Comparison of ENCODE assay signal across 8 cellular contexts in the genomic region with DNA sequence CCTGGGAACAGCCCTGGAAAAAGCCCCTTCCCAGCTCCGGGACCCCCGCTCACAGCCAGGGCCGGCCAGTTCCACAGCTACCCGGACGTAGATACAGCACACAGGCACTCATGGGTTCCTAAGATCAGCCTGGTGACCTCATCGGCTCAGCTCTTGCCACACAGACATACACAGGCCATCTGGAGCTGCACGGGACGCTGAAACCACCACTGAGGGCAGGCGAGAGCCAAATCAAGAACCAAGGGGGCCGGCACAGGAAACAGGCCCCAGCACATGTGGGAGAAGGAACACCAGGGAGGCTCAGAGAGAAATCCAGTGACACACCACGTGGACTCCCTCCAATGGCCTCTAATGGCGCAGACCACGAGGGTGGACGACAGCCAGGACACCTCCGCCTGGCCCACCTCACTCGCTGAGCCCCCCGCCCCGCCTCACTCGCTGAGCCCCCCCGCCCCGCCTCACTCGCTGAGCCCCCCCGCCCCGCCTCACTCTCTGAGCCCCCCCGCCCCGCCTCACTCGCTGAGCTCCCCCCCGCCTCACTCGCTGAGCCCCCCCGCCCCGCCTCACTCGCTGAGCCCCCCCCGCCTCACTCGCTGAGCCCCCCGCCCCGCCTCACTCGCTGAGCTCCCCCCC.
DNase-seq lines count a peak whose midpoint lies in the region; ATAC-seq lines count a peak whose summit lies in the region.

No MANE protein-coding gene starts in this region.

- no peak overlapping the region for H3K4me3 ChIP-seq in CD8-positive, alpha-beta memory T cell (ENCODE audit: low read length)

- H3K36me3 ChIP-seq in CD8-positive, alpha-beta memory T cell (ENCODE audit: insufficient read depth, low read length) = peaks cover 26% of the 10 kb centered on the region

- DNase-seq in CD8-positive, alpha-beta memory T cell = peak in 1 of 5 donors; percentile 37
- DNase-seq in left cardiac atrium = peak; percentile 70
- peak in 2 of 49 donors; percentile 23 to 44 for DNase-seq in substantia nigra (lab: John Stamatoyannopoulos, UW)

- intact Hi-C loops in left cardiac atrium (cut with DNase I) = no loop called here

- peak; percentile 75 for ATAC-seq in HG03103 (IDR thresholded peaks at IDR 0.05; ENCODE audit: low read depth, unreplicated experiment)
- ATAC-seq in left cardiac atrium = peak; percentile 75 to 76
- ATAC-seq in activated CD4-positive, CD25-positive, alpha-beta regulatory T cell treated with anti-CD3 and anti-CD28 coated beads, Interleukin-2, amount 50 U/mL, for 24 hours = no peak
- ATAC-seq in GM19395 (IDR thresholded peaks at IDR 0.05; ENCODE audit: unreplicated experiment) = no peak
- no peak for ATAC-seq in HG02938 (IDR thresholded peaks at IDR 0.05; ENCODE audit: unreplicated experiment)

- H3K27me3 Mint-ChIP-seq in CD8-positive, alpha-beta memory T cell = peaks cover 0 to 9% of the 10 kb centered on the region in 2 donors
- H3K27me3 Mint-ChIP-seq in T-helper 1 cell treated with Interleukin-12 subunit alpha and Interleukin-12 subunit beta and Interleukin-4 antibody, amounts not matched to agents 30 μg/mL and 1 μg/mL, for 36 hours (ENCODE audit: low read depth) = no peaks in the 10 kb centered on the region

- peak overlapping the region in 5 of 8 donors; percentile 22 to 83 (median 61) for H3K27ac Mint-ChIP-seq in CD8-positive, alpha-beta memory T cell
- peak overlapping the region; percentile 20 for H3K27ac Mint-ChIP-seq in T-helper 1 cell treated with Interleukin-12 subunit alpha and Interleukin-12 subunit beta and Interleukin-4 antibody, amounts not matched to agents 30 μg/mL and 1 μg/mL, for 36 hours

- H3K9me3 ChIP-seq in CD8-positive, alpha-beta memory T cell (ENCODE audit: low read length) = no peaks in the 10 kb centered on the region

- H3K36me3 Mint-ChIP-seq in CD8-positive, alpha-beta memory T cell = peaks cover 3 to 75% (median 9%) of the 10 kb centered on the region in 3 donors
- H3K36me3 Mint-ChIP-seq in T-helper 1 cell treated with Interleukin-12 subunit alpha and Interleukin-12 subunit beta and Interleukin-4 antibody, amounts not matched to agents 30 μg/mL and 1 μg/mL, for 36 hours (ENCODE audit: low read depth) = peaks cover 37% of the 10 kb centered on the region

- peak overlapping the region in 5 of 7 donors; percentile 5 to 55 (median 51) for H3K4me3 Mint-ChIP-seq in CD8-positive, alpha-beta memory T cell
- H3K4me3 Mint-ChIP-seq in T-helper 1 cell treated with Interleukin-12 subunit alpha and Interleukin-12 subunit beta and Interleukin-4 antibody, amounts not matched to agents 30 μg/mL and 1 μg/mL, for 36 hours = no peak overlapping the region

- POLR2A ChIA-PET in CD8-positive, alpha-beta memory T cell (lab: Charles Lee) = interaction anchor here (0.6 kb wide), 1 partner anchor 69 kb away, joined by 3 read pairs; no protein-coding TSS in a partner anchor

- CTCF ChIA-PET in CD8-positive, alpha-beta memory T cell (lab: Charles Lee) = no interaction called here

- peaks cover 30% of the 10 kb centered on the region for H3K4me1 ChIP-seq in CD8-positive, alpha-beta memory T cell (ENCODE audit: insufficient read depth, low read length)

- H3K27me3 ChIP-seq in CD8-positive, alpha-beta memory T cell (ENCODE audit: insufficient read depth, low read length, poor library complexity, severe bottlenecking) = no peaks in the 10 kb centered on the region

- H3K4me1 Mint-ChIP-seq in CD8-positive, alpha-beta memory T cell = peaks cover 46 to 75% (median 54%) of the 10 kb centered on the region in 3 donors
- H3K4me1 Mint-ChIP-seq in T-helper 1 cell treated with Interleukin-12 subunit alpha and Interleukin-12 subunit beta and Interleukin-4 antibody, amounts not matched to agents 30 μg/mL and 1 μg/mL, for 36 hours (ENCODE audit: low read depth) = peaks cover 20% of the 10 kb centered on the region

- H3K27ac ChIP-seq in CD8-positive, alpha-beta memory T cell (ENCODE audit: low read depth, low read length) = no peak overlapping the region
- peak overlapping the region; percentile 59 for H3K27ac ChIP-seq in substantia nigra (ENCODE audit: low read depth, low read length, poor library complexity, severe bottlenecking)

- H3K9me3 Mint-ChIP-seq in CD8-positive, alpha-beta memory T cell = peaks cover 0 to 9% (median 0%) of the 10 kb centered on the region in 5 donors
- H3K9me3 Mint-ChIP-seq in T-helper 1 cell treated with Interleukin-12 subunit alpha and Interleukin-12 subunit beta and Interleukin-4 antibody, amounts not matched to agents 30 μg/mL and 1 μg/mL, for 36 hours = no peaks in the 10 kb centered on the region

Comparison
In these comparisons a context has a peak if more than half of its experiments do, and no peak if none do; other contexts are left out.
1. ATAC-seq: peak in HG03103 (single experiment) and left cardiac atrium (2 of 2); none in activated CD4-positive, CD25-positive, alpha-beta regulatory T cell treated with anti-CD3 and anti-CD28 coated beads, Interleukin-2, amount 50 U/mL, for 24 hours (0 of 2), GM19395 (single experiment) and HG02938 (single experiment).